In genomic region chrX:110021180-110022022, GRCh38 we compare ENCODE assay signal across 14 cellular contexts. TPM values are rescaled to one million over a fixed set of nuclear protein-coding genes. Genes with fewer than 3 reads are reported as not detected.
DNase-seq lines count a peak whose midpoint lies in the region; ATAC-seq and TF ChIP-seq lines count a peak whose summit lies in the region.
"Had no signal": no experiment of that assay in that cellular context is flagged by ENCODE, and none has a peak within 500 bp of the region (broad histone marks: within the 10 kb centered on the region; RNA-seq: fewer than 3 reads in every experiment).

No MANE protein-coding gene starts in this region.

- H3K4me3 ChIP-seq in choroid plexus epithelial cell (ENCODE audit: low read depth, low read length), result no peak overlapping the region
- H3K4me3 ChIP-seq: esophagus muscularis mucosa had no signal

- DNase-seq in AG08396 (ENCODE audit: low spot score), result peak; percentile 22
- peak; percentile 57 for DNase-seq in choroid plexus epithelial cell (ENCODE audit: low read depth)
- peak; percentile 47 for DNase-seq in myocyte (ENCODE audit: low read depth)
- no peak for DNase-seq in hippocampal formation (lab: John Stamatoyannopoulos, UW)
- no peak for DNase-seq in effector memory CD8-positive, alpha-beta T cell
- DNase-seq in left lobe of liver (ENCODE audit: low spot score), result no peak
- DNase-seq: activated T-cell treated with anti-CD3 and anti-CD28 coated beads, Interleukin-2, amount 50 U/mL, for 4 hours; NCI-H1930; RPMI8226 had no signal

- H3K36me3 ChIP-seq in KOPT-K1 (ENCODE audit: insufficient read depth, low read length), result peaks cover 86% of the 10 kb centered on the region

- H3K4me1 Mint-ChIP-seq in effector memory CD8-positive, alpha-beta T cell (ENCODE audit: low read depth in 2 of 2), result peaks cover 5 to 25% of the 10 kb centered on the region in 2 donors

- H3K9me3 Mint-ChIP-seq in effector memory CD8-positive, alpha-beta T cell, result no peaks in the 10 kb centered on the region
- H3K9me3 Mint-ChIP-seq: activated T-cell treated with anti-CD3 and anti-CD28 coated beads, Interleukin-2, amount 50 U/mL, for 4 hours had no signal

- peaks cover 12% of the 10 kb centered on the region for H3K36me3 Mint-ChIP-seq in effector memory CD8-positive, alpha-beta T cell (ENCODE audit: insufficient read depth)

- TF ChIP-seq CTCF in choroid plexus epithelial cell (conservative IDR thresholded peaks at IDR 0.05; ENCODE audit: low read depth, low read length), result no peak

- no peak for ATAC-seq in HG02642 (IDR thresholded peaks at IDR 0.05; ENCODE audit: poor library complexity, unreplicated experiment)
- ATAC-seq in effector memory CD8-positive, alpha-beta T cell (replicated peaks), result no peak
- ATAC-seq in left lobe of liver, result no peak
- ATAC-seq: activated T-cell treated with anti-CD3 and anti-CD28 coated beads, Interleukin-2, amount 50 U/mL, for 4 hours; HepG2 had no signal

- no peak overlapping the region for H3K4me3 Mint-ChIP-seq in effector memory CD8-positive, alpha-beta T cell
- H3K4me3 Mint-ChIP-seq: activated T-cell treated with anti-CD3 and anti-CD28 coated beads, Interleukin-2, amount 50 U/mL, for 4 hours had no signal

- no peaks in the 10 kb centered on the region for H3K27me3 Mint-ChIP-seq in effector memory CD8-positive, alpha-beta T cell

- H3K9me3 ChIP-seq in KOPT-K1 (ENCODE audit: insufficient read depth, low read length, poor library complexity, severe bottlenecking), result no peaks in the 10 kb centered on the region
- H3K9me3 ChIP-seq: esophagus muscularis mucosa had no signal

- H3K27ac ChIP-seq in KOPT-K1 (ENCODE audit: low read depth, low read length, poor library complexity, severe bottlenecking), result peak overlapping the region; percentile 14
- H3K27ac ChIP-seq: esophagus muscularis mucosa, VCaP had no signal

- no peak overlapping the region for H3K27ac Mint-ChIP-seq in effector memory CD8-positive, alpha-beta T cell

RNA-seq across cellular contexts. Expression of gene TMEM164, which starts 18.5 kb away (rescaled TPM):
- 21.6 and 21.8 TPM in 2 replicates for total RNA-seq in myocyte
- 7.7 TPM for polyA plus RNA-seq in myocyte (2012)
- total RNA-seq in left lobe of liver, result 1.8 TPM

Comparison
In these comparisons a context has a peak if more than half of its experiments do, and no peak if none do; other contexts are left out.
1. DNase-seq: peak in AG08396 (single experiment), choroid plexus epithelial cell (single experiment) and myocyte (single experiment); none in hippocampal formation (0 of 2), effector memory CD8-positive, alpha-beta T cell (0 of 3) and left lobe of liver (single experiment).